Comparison of ENCODE assay signal across 2 cellular contexts in genomic region chr17:14498812-14499211, GRCh38.
TF ChIP-seq lines count a peak whose summit lies in the region.

No MANE protein-coding gene starts in this region.

TF ChIP-seq in HepG2, 621 proteins besides CTCF, POLR2A, EP300 and RAD21:
- TF ChIP-seq ZHX1 (CRISPR knock-in tag; IDR thresholded peaks at IDR 0.05; ENCODE audit: low read depth): no peak
- no peak for TF ChIP-seq HNRNPUL1 (IDR thresholded peaks at IDR 0.05; ENCODE audit: low read depth, low read length)
- peak; percentile 63 for TF ChIP-seq MAFF (IDR thresholded peaks at IDR 0.05; ENCODE audit: low read depth, low read length)
- TF ChIP-seq AKNA (CRISPR knock-in tag; IDR thresholded peaks at IDR 0.05; ENCODE audit: borderline replicate concordance): no peak
- no peak for TF ChIP-seq TFDP1 (CRISPR knock-in tag; IDR thresholded peaks at IDR 0.05; ENCODE audit: borderline replicate concordance)
- no peak for TF ChIP-seq PRPF4 (IDR thresholded peaks at IDR 0.05; ENCODE audit: low read depth, low read length, poor library complexity, severe bottlenecking)
- TF ChIP-seq FOXA3 (CRISPR knock-in tag; IDR thresholded peaks at IDR 0.05): no peak
- TF ChIP-seq ZBTB8A (CRISPR knock-in tag; IDR thresholded peaks at IDR 0.05; ENCODE audit: borderline replicate concordance, low read depth): no peak
- peak; percentile 49 to 79 for TF ChIP-seq MAFK (conservative IDR thresholded peaks at IDR 0.05 in 1 of 2, IDR thresholded peaks at IDR 0.05 in 1 of 2; ENCODE audit: low read length in 2 of 2)

TF ChIP-seq in IMR-90, 13 proteins besides CTCF, POLR2A, EP300 and RAD21 (continued from another document):
- no peak for TF ChIP-seq ELK1 (IDR thresholded peaks at IDR 0.05; ENCODE audit: borderline replicate concordance, low read depth, low read length)
